Comparison of ENCODE assay signal across 24 cellular contexts in the genomic region with DNA sequence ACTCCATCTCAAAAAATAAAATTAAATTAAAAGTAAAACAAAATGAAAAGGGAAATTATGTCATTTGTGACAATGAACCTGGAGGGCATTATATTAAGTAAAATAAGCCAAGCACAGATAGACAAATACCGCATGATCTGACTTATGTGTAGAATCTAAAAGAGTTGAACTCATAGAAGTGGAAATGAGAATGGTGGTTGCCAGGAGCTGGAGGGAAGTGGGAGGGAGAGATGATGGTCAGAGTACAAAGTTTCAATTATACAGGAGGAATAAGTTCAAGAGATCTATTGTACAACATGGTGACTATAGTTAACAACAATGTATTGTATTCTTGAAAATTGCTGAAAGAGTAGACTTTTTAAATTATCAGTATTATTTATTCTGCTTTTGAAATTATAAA.
"Had no signal": no experiment of that assay in that cellular context is flagged by ENCODE, and none has a peak within 500 bp of the region (broad histone marks: within the 10 kb centered on the region; RNA-seq: fewer than 3 reads in every experiment).

No MANE protein-coding gene starts in this region.

- H3K4me3 ChIP-seq: coronary artery, dorsolateral prefrontal cortex, esophagus muscularis mucosa, gastroesophageal sphincter, heart right ventricle, left lung, lower lobe of right lung had no signal

- H3K36me3 Mint-ChIP-seq: memory B cell; naive thymus-derived CD4-positive, alpha-beta T cell had no signal

- H3K4me1 ChIP-seq: esophagus muscularis mucosa, foreskin keratinocyte, gastroesophageal sphincter, heart right ventricle, left lung, lower lobe of right lung had no signal

- H3K27ac ChIP-seq: coronary artery, dorsolateral prefrontal cortex, esophagus muscularis mucosa, foreskin keratinocyte, gastroesophageal sphincter, heart right ventricle, left lung, lower lobe of right lung had no signal

- ATAC-seq: foreskin keratinocyte; gastroesophageal sphincter; heart right ventricle; left cardiac atrium; left lung; left ventricle myocardium superior; lower lobe of right lung; naive thymus-derived CD4-positive, alpha-beta T cell had no signal

- FAIRE-seq: colon, endothelial cell of umbilical vein, islet of Langerhans, keratinocyte had no signal

- H3K27me3 ChIP-seq: dorsolateral prefrontal cortex, esophagus muscularis mucosa, foreskin keratinocyte, gastroesophageal sphincter, heart right ventricle had no signal

- DNase-seq: dermis blood vessel endothelial cell; dorsolateral prefrontal cortex; effector CD4-positive, alpha-beta T cell; effector memory CD4-positive, alpha-beta T cell; foreskin keratinocyte; glutamatergic neuron; head of caudate nucleus; heart right ventricle; hippocampal formation; left cardiac atrium; left lung; left ventricle myocardium superior; lower lobe of right lung; mesendoderm; midbrain; naive thymus-derived CD4-positive, alpha-beta T cell had no signal

- H3K9me3 ChIP-seq: esophagus muscularis mucosa, gastroesophageal sphincter, heart right ventricle, left lung, lower lobe of right lung had no signal

- H3K27ac Mint-ChIP-seq: memory B cell; naive thymus-derived CD4-positive, alpha-beta T cell had no signal

- H3K9me3 Mint-ChIP-seq: memory B cell had no signal
